ENCODE assay signal across 14 cellular contexts in the genomic region with DNA sequence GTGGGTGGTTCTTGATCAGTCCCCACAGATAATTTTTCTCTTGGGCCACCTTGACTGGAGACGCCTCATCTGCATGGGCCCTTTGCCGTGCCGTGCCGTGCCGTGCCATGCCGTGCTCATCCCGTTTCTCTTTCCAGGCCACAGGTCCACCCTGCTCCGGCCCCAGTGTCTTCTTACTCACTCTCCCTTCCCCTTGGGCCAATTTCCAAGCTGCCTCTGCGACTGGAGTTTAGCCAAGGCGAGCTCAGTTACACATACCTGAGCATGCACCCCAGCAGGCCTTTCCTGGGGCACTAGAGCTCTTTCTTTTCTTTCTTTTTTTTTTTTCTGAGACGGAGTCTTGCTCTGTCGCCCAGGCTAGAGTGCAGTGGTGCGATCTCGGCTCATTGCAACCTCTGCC. TPM values are rescaled to one million over a fixed set of nuclear protein-coding genes. Genes with fewer than 3 reads are reported as not detected.
DNase-seq lines count a peak whose midpoint lies in the region; ATAC-seq and TF ChIP-seq lines count a peak whose summit lies in the region.
"Had no signal": no experiment of that assay in that cellular context is flagged by ENCODE, and none has a peak within 500 bp of the region (broad histone marks: within the 10 kb centered on the region; RNA-seq: fewer than 3 reads in every experiment).

No MANE protein-coding gene starts in this region.

- H3K36me3 ChIP-seq in BLaER1: no peaks in the 10 kb centered on the region

- peak overlapping the region; percentile 62 for H3K27ac ChIP-seq in BLaER1
- H3K27ac ChIP-seq: C4-2B had no signal

- no peaks in the 10 kb centered on the region for H3K36me3 Mint-ChIP-seq in MCF 10A (ENCODE audit: insufficient read depth, unreplicated experiment)
- H3K36me3 Mint-ChIP-seq: CD4-positive, alpha-beta memory T cell had no signal

- H3K9me3 ChIP-seq in BLaER1: no peaks in the 10 kb centered on the region

- H3K4me1 Mint-ChIP-seq in MCF 10A (ENCODE audit: insufficient read depth, unreplicated experiment): peaks cover 10% of the 10 kb centered on the region

- peaks cover 72% of the 10 kb centered on the region for H3K4me1 ChIP-seq in BLaER1

- ATAC-seq in omental fat pad (ENCODE audit: low FRiP score) (peak; percentile 49), GM21619 (IDR thresholded peaks at IDR 0.05; ENCODE audit: unreplicated experiment) (no peak), left lobe of liver (no peak)

- H3K4me3 ChIP-seq in BLaER1: no peak overlapping the region

- peak overlapping the region; percentile 89 for H3K4me2 ChIP-seq in BLaER1

- no peak overlapping the region for H3K9ac ChIP-seq in BLaER1

- POLR2A ChIA-PET in MCF 10A (lab: Yijun Ruan, JAX): interaction anchor here (0.7 kb wide), 1 partner anchor 92 kb away, joined by 3 read pairs; no protein-coding TSS in a partner anchor

- no peaks in the 10 kb centered on the region for H3K27me3 ChIP-seq in BLaER1

- H3K27ac Mint-ChIP-seq in MCF 10A (ENCODE audit: low read depth, unreplicated experiment): no peak overlapping the region
- H3K27ac Mint-ChIP-seq: CD4-positive, alpha-beta memory T cell; HFFc6 had no signal

- CTCF ChIA-PET in MCF 10A (lab: Yijun Ruan, JAX): interaction anchor here (0.5 to 2.3 kb wide), 4 partner anchors 9 to 229 kb away, joined by 4 to 8 read pairs (median 5); no protein-coding TSS in a partner anchor

- TF ChIP-seq CTCF in MCF 10A (IDR thresholded peaks at IDR 0.05; ENCODE audit: unreplicated experiment) (no peak), omental fat pad (IDR thresholded peaks at IDR 0.05) (no peak)

- DNase-seq in NCI-H226 (peak; percentile 35), MCF 10A (ENCODE audit: unreplicated experiment) (peak; percentile 41), omental fat pad (ENCODE audit: low spot score) (no peak), left lobe of liver (ENCODE audit: low spot score) (no peak), HPDE6-E6E7 (ENCODE audit: extremely low spot score) (no peak), NCI-H1092 (lab: John Stamatoyannopoulos, UW) (no peak)
- DNase-seq: 8988T; CD4-positive, alpha-beta memory T cell; DMS79; HCEC 1CT; HFFc6 had no signal

- H3K4me3 Mint-ChIP-seq in MCF 10A (ENCODE audit: unreplicated experiment): no peak overlapping the region
- H3K4me3 Mint-ChIP-seq: HFFc6 had no signal

- H4K20me1 ChIP-seq in BLaER1: no peaks in the 10 kb centered on the region

- intact Hi-C loops in MCF 10A (cut with micrococcal nuclease): no loop called here

- no peaks in the 10 kb centered on the region for H3K9me3 Mint-ChIP-seq in MCF 10A (ENCODE audit: unreplicated experiment)
- H3K9me3 Mint-ChIP-seq: CD4-positive, alpha-beta memory T cell; HFFc6 had no signal

- no TSS peak for BruUV-seq in MCF 10A (replicated peaks; lab: Mats Ljungman, UMichigan)

- peaks cover 15% of the 10 kb centered on the region for H3K27me3 Mint-ChIP-seq in MCF 10A (ENCODE audit: insufficient read depth, unreplicated experiment)

RNA-seq across cellular contexts. Expression of a gene that starts 40.5 kb away (rescaled TPM):
- 1.3 and 1.7 TPM in 2 replicates for total RNA-seq in MCF 10A (2022)
- total RNA-seq in omental fat pad: under 1 TPM in 2 of 4 donors, not detected in 2; 0.12 to 0.63 TPM
- not detected for total RNA-seq in left lobe of liver

Comparison
In these comparisons a context has a peak if more than half of its experiments do, and no peak if none do; other contexts are left out.
1. DNase-seq: peak in NCI-H226 (single experiment) and MCF 10A (single experiment); none in omental fat pad (single experiment), left lobe of liver (single experiment), HPDE6-E6E7 (single experiment) and NCI-H1092 (single experiment).